22 cellular contexts compared by ENCODE assay signal in the genomic region with DNA sequence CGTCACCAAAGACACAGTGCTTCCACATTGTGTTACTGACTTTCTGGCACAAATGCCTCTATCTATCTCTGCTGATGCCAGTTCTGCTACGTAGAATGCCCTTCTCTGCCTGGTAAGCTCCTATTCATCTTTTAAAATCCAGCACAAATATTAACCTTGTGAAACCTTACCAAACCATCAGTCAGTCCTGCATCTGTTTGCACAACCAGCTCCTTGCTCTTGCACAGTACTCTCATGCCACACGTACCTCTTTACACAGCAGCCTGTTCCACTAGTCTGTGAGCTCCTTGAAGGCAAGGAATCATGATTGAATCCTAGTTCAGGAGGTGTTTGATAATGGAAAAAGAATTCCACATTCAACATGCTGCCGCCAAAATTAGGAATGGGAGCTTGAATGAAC. TPM values are rescaled to one million over a fixed set of nuclear protein-coding genes. Genes with fewer than 3 reads are reported as not detected.
DNase-seq lines count a peak whose midpoint lies in the region; ATAC-seq and TF ChIP-seq lines count a peak whose summit lies in the region.
"Had no signal": no experiment of that assay in that cellular context is flagged by ENCODE, and none has a peak within 500 bp of the region (broad histone marks: within the 10 kb centered on the region; RNA-seq: fewer than 3 reads in every experiment).

No MANE protein-coding gene starts in this region.

- no peak for ATAC-seq in activated naive CD8-positive, alpha-beta T cell treated with anti-CD3 and anti-CD28 coated beads, Interleukin-2, amount 50 U/mL, for 24 hours
- peak; percentile 51 for ATAC-seq in left lobe of liver
- ATAC-seq: GM12878, HCT116 had no signal

- no peaks in the 10 kb centered on the region for H3K4me1 ChIP-seq in prostate gland (replicated peaks)
- H3K4me1 ChIP-seq in stomach = peaks cover 0 to 3% (median 0%) of the 10 kb centered on the region in 4 donors
- H3K4me1 ChIP-seq: BLaER1 had no signal

- H3K9me3 ChIP-seq in prostate gland (no peaks in the 10 kb centered on the region), stomach (no peaks in the 10 kb centered on the region)
- H3K9me3 ChIP-seq: BLaER1 had no signal

- peak overlapping the region; percentile 24 for H3K27ac Mint-ChIP-seq in activated naive CD8-positive, alpha-beta T cell
- H3K27ac Mint-ChIP-seq in activated naive CD8-positive, alpha-beta T cell treated with anti-CD3 and anti-CD28 coated beads, Interleukin-2, amount 50 U/mL, for 24 hours = no peak overlapping the region
- H3K27ac Mint-ChIP-seq: B cell had no signal

- H3K4me3 ChIP-seq in prostate gland = no peak overlapping the region
- no peak overlapping the region for H3K4me3 ChIP-seq in stomach
- H3K4me3 ChIP-seq: BLaER1, GM12878, GM23248 had no signal

- TF ChIP-seq EP300 in stomach (IDR thresholded peaks at IDR 0.05) = no peak

- H3K27me3 Mint-ChIP-seq in activated naive CD8-positive, alpha-beta T cell = no peaks in the 10 kb centered on the region
- H3K27me3 Mint-ChIP-seq in activated naive CD8-positive, alpha-beta T cell treated with anti-CD3 and anti-CD28 coated beads, Interleukin-2, amount 50 U/mL, for 24 hours = no peaks in the 10 kb centered on the region
- H3K27me3 Mint-ChIP-seq: B cell; CD4-positive, CD25-positive, alpha-beta regulatory T cell; CD8-positive, alpha-beta memory T cell had no signal

- peaks cover 5% of the 10 kb centered on the region for H3K36me3 Mint-ChIP-seq in activated naive CD8-positive, alpha-beta T cell
- H3K36me3 Mint-ChIP-seq in activated naive CD8-positive, alpha-beta T cell treated with anti-CD3 and anti-CD28 coated beads, Interleukin-2, amount 50 U/mL, for 24 hours (ENCODE audit: low read depth) = peaks cover 38% of the 10 kb centered on the region

- H3K9me3 Mint-ChIP-seq in activated naive CD8-positive, alpha-beta T cell (ENCODE audit: low read depth) = no peaks in the 10 kb centered on the region
- H3K9me3 Mint-ChIP-seq in activated naive CD8-positive, alpha-beta T cell treated with anti-CD3 and anti-CD28 coated beads, Interleukin-2, amount 50 U/mL, for 24 hours = no peaks in the 10 kb centered on the region
- H3K9me3 Mint-ChIP-seq: CD4-positive, CD25-positive, alpha-beta regulatory T cell; CD8-positive, alpha-beta memory T cell; H9 had no signal

- H3K4me3 Mint-ChIP-seq in activated naive CD8-positive, alpha-beta T cell = no peak overlapping the region
- H3K4me3 Mint-ChIP-seq in activated naive CD8-positive, alpha-beta T cell treated with anti-CD3 and anti-CD28 coated beads, Interleukin-2, amount 50 U/mL, for 24 hours = no peak overlapping the region
- H3K4me3 Mint-ChIP-seq: B cell; CD4-positive, CD25-positive, alpha-beta regulatory T cell; CD8-positive, alpha-beta memory T cell; H9 had no signal

- WGBS in prostate gland = 68% methylated on average over 4 of the region's 4 CpGs
- WGBS in stomach, 5 donors = 72 to 88% (median 84%) methylated on average over 4 of the region's 4 CpGs

- H3K36me3 ChIP-seq in prostate gland (no peaks in the 10 kb centered on the region), stomach (peaks cover 34 to 99% (median 95%) of the 10 kb centered on the region in 4 donors)

- no peaks in the 10 kb centered on the region for H3K4me1 Mint-ChIP-seq in activated naive CD8-positive, alpha-beta T cell (ENCODE audit: low read depth)
- H3K4me1 Mint-ChIP-seq in activated naive CD8-positive, alpha-beta T cell treated with anti-CD3 and anti-CD28 coated beads, Interleukin-2, amount 50 U/mL, for 24 hours = no peaks in the 10 kb centered on the region
- H3K4me1 Mint-ChIP-seq: B cell had no signal

- H3K27ac ChIP-seq in VCaP (peak overlapping the region; percentile 88), prostate gland (no peak overlapping the region), caudate nucleus (ENCODE audit: low read depth, low read length) (no peak overlapping the region), stomach (no peak overlapping the region)
- H3K27ac ChIP-seq: 22Rv1, BLaER1, C4-2B, GM23248 had no signal

- H3K27me3 ChIP-seq in prostate gland (replicated peaks; ENCODE audit: insufficient read depth) (no peaks in the 10 kb centered on the region), stomach (no peaks in the 10 kb centered on the region)
- H3K27me3 ChIP-seq: BLaER1 had no signal

- no peak for TF ChIP-seq POLR2A in prostate gland (IDR thresholded peaks at IDR 0.05)
- no peak for TF ChIP-seq POLR2A in stomach (IDR thresholded peaks at IDR 0.05)

- DNase-seq in activated naive CD8-positive, alpha-beta T cell treated with anti-CD3 and anti-CD28 coated beads, Interleukin-2, amount 50 U/mL, for 24 hours = no peak
- no peak for DNase-seq in left lobe of liver (ENCODE audit: low spot score)
- peak; percentile 38 for DNase-seq in prostate gland (ENCODE audit: low spot score)
- no peak for DNase-seq in caudate nucleus (lab: John Stamatoyannopoulos, UW)
- DNase-seq in stomach = no peak
- no peak for DNase-seq in activated CD4-positive, alpha-beta T cell treated with anti-CD3 and anti-CD28 coated beads for 4 hours
- DNase-seq: CD4-positive, CD25-positive, alpha-beta regulatory T cell; CD8-positive, alpha-beta memory T cell; DMS 273 treated with DMSO at 0.1 percent for 48 hours; DMS79; EL; GDM1; GM23248; H9 had no signal

- TF ChIP-seq CTCF in VCaP (conservative IDR thresholded peaks at IDR 0.05) = no peak
- no peak for TF ChIP-seq CTCF in prostate gland (IDR thresholded peaks at IDR 0.05)
- no peak for TF ChIP-seq CTCF in stomach (IDR thresholded peaks at IDR 0.05)

- intact Hi-C loops in prostate gland (cut with DNase I) = no loop called here
- intact Hi-C loops in stomach (cut with DNase I; ENCODE audit: low total_unique reads) = no loop called here

RNA-seq across cellular contexts. Expression of gene TEX10, which starts 56.3 kb away (rescaled TPM):
- total RNA-seq in left lobe of liver (2.3 TPM), prostate gland (10 to 100 TPM; 17.3 to 32.1 TPM), stomach (10 to 100 TPM in 3 of 5 donors, 1 to 10 TPM in 2; 8.7 to 44.9 (median 23.8) TPM)
- 1 to 10 TPM; 4.9 to 6.2 (median 5.7) TPM for polyA plus RNA-seq in stomach
